In the genomic region with DNA sequence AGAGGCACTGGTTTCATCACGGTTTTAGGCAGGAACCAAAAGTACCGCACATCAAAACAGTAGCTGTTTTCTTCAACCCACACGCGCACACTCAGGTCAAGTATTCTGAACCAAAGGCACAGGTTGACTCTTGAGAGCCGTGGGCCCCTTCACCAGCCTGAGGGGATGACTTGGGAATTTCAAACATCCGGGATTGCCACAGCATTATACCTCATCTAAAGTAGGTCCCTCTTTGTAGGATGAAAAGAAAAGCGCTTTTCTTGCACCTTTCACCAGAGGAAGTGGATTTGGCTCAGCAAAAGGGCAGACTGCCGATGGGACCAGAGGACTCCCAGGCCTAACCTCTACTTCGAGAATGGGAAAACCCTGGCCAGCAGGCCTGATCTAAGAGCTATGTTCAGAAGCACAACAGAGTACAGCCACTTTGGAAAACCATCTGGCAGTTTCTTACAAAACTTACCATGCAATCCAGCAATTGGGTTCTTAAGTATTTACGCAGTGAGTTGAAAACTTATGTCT, we compare ENCODE assay signal across 2 cellular contexts.
A peak's percentile ranks its signal among the peaks of the same experiment; 100 is the strongest.
TF ChIP-seq lines count a peak whose summit lies in the region.

No MANE protein-coding gene starts in this region.

TF ChIP-seq in GM23338, 12 proteins besides CTCF, POLR2A, EP300 and RAD21 (continues in another document):
- TF ChIP-seq STAT1 (IDR thresholded peaks at IDR 0.05; ENCODE audit: unreplicated experiment) (no peak), EZH2 (IDR thresholded peaks at IDR 0.05; ENCODE audit: low read depth, unreplicated experiment) (no peak), JUNB (IDR thresholded peaks at IDR 0.05; ENCODE audit: unreplicated experiment) (no peak), POLR2AphosphoS5 (IDR thresholded peaks at IDR 0.05; ENCODE audit: low read depth) (no peak), ZNF331 (CRISPR knock-in tag; IDR thresholded peaks at IDR 0.05; ENCODE audit: low read depth) (no peak), NANOG (IDR thresholded peaks at IDR 0.05; ENCODE audit: borderline replicate concordance) (no peak), EZH2phosphoT487 (IDR thresholded peaks at IDR 0.05; ENCODE audit: unreplicated experiment) (no peak), ZNF114 (CRISPR knock-in tag; IDR thresholded peaks at IDR 0.05) (no peak), CREB1 (CRISPR knock-in tag; IDR thresholded peaks at IDR 0.05; ENCODE audit: low read depth) (no peak)
- TF ChIP-seq, protein P1, sequence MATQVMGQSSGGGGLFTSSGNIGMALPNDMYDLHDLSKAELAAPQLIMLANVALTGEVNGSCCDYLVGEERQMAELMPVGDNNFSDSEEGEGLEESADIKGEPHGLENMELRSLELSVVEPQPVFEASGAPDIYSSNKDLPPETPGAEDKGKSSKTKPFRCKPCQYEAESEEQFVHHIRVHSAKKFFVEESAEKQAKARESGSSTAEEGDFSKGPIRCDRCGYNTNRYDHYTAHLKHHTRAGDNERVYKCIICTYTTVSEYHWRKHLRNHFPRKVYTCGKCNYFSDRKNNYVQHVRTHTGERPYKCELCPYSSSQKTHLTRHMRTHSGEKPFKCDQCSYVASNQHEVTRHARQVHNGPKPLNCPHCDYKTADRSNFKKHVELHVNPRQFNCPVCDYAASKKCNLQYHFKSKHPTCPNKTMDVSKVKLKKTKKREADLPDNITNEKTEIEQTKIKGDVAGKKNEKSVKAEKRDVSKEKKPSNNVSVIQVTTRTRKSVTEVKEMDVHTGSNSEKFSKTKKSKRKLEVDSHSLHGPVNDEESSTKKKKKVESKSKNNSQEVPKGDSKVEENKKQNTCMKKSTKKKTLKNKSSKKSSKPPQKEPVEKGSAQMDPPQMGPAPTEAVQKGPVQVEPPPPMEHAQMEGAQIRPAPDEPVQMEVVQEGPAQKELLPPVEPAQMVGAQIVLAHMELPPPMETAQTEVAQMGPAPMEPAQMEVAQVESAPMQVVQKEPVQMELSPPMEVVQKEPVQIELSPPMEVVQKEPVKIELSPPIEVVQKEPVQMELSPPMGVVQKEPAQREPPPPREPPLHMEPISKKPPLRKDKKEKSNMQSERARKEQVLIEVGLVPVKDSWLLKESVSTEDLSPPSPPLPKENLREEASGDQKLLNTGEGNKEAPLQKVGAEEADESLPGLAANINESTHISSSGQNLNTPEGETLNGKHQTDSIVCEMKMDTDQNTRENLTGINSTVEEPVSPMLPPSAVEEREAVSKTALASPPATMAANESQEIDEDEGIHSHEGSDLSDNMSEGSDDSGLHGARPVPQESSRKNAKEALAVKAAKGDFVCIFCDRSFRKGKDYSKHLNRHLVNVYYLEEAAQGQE (IDR thresholded peaks at IDR 0.05; ENCODE audit: unreplicated experiment) = no peak
- TF ChIP-seq, protein P2, sequence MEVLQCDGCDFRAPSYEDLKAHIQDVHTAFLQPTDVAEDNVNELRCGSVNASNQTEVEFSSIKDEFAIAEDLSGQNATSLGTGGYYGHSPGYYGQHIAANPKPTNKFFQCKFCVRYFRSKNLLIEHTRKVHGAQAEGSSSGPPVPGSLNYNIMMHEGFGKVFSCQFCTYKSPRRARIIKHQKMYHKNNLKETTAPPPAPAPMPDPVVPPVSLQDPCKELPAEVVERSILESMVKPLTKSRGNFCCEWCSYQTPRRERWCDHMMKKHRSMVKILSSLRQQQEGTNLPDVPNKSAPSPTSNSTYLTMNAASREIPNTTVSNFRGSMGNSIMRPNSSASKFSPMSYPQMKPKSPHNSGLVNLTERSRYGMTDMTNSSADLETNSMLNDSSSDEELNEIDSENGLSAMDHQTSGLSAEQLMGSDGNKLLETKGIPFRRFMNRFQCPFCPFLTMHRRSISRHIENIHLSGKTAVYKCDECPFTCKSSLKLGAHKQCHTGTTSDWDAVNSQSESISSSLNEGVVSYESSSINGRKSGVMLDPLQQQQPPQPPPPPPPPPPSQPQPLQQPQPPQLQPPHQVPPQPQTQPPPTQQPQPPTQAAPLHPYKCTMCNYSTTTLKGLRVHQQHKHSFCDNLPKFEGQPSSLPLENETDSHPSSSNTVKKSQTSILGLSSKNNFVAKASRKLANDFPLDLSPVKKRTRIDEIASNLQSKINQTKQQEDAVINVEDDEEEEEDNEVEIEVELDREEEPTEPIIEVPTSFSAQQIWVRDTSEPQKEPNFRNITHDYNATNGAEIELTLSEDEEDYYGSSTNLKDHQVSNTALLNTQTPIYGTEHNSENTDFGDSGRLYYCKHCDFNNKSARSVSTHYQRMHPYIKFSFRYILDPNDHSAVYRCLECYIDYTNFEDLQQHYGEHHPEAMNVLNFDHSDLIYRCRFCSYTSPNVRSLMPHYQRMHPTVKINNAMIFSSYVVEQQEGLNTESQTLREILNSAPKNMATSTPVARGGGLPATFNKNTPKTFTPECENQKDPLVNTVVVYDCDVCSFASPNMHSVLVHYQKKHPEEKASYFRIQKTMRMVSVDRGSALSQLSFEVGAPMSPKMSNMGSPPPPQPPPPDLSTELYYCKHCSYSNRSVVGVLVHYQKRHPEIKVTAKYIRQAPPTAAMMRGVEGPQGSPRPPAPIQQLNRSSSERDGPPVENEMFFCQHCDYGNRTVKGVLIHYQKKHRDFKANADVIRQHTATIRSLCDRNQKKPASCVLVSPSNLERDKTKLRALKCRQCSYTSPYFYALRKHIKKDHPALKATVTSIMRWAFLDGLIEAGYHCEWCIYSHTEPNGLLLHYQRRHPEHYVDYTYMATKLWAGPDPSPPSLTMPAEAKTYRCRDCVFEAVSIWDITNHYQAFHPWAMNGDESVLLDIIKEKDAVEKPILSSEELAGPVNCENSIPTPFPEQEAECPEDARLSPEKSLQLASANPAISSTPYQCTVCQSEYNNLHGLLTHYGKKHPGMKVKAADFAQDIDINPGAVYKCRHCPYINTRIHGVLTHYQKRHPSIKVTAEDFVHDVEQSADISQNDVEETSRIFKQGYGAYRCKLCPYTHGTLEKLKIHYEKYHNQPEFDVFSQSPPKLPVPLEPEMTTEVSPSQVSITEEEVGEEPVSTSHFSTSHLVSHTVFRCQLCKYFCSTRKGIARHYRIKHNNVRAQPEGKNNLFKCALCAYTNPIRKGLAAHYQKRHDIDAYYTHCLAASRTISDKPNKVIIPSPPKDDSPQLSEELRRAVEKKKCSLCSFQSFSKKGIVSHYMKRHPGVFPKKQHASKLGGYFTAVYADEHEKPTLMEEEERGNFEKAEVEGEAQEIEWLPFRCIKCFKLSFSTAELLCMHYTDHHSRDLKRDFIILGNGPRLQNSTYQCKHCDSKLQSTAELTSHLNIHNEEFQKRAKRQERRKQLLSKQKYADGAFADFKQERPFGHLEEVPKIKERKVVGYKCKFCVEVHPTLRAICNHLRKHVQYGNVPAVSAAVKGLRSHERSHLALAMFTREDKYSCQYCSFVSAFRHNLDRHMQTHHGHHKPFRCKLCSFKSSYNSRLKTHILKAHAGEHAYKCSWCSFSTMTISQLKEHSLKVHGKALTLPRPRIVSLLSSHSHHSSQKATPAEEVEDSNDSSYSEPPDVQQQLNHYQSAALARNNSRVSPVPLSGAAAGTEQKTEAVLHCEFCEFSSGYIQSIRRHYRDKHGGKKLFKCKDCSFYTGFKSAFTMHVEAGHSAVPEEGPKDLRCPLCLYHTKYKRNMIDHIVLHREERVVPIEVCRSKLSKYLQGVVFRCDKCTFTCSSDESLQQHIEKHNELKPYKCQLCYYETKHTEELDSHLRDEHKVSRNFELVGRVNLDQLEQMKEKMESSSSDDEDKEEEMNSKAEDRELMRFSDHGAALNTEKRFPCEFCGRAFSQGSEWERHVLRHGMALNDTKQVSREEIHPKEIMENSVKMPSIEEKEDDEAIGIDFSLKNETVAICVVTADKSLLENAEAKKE (CRISPR knock-in tag; IDR thresholded peaks at IDR 0.05) = no peak

TF ChIP-seq in K562, 482 proteins besides CTCF, POLR2A, EP300 and RAD21 (continues in another document):
- TF ChIP-seq PTRF (tag; IDR thresholded peaks at IDR 0.05) (no peak), TEAD4 (IDR thresholded peaks at IDR 0.05; ENCODE audit: low read length) (peak; percentile 49), TEAD4 (CRISPR knock-in tag; IDR thresholded peaks at IDR 0.05; ENCODE audit: borderline replicate concordance) (no peak), CBX1 (IDR thresholded peaks at IDR 0.05; ENCODE audit: low read depth) (peak; percentile 70), POLR2H (tag; IDR thresholded peaks at IDR 0.05; ENCODE audit: low read depth) (peak; percentile 51; the same call in 1 of the 2 replicates), TBP (optimal IDR thresholded peaks at IDR 0.05; ENCODE audit: low read depth, low read length) (peak; percentile 89), HMGN3 (IDR thresholded peaks at IDR 0.05; ENCODE audit: borderline replicate concordance, extremely low read depth, insufficient read length, low read depth, low read length) (no peak), MED1 (CRISPR knock-in tag; IDR thresholded peaks at IDR 0.05; ENCODE audit: borderline replicate concordance) (no peak), POLR2B (IDR thresholded peaks at IDR 0.05; ENCODE audit: low read depth, partially characterized antibody) (peak; percentile 30), ZC3H8 (IDR thresholded peaks at IDR 0.05) (peak; percentile 86; the same call in 1 of the 2 replicates), GTF2A2 (tag; IDR thresholded peaks at IDR 0.05) (0 out of 2 replicates have a peak, but pooled peaks have one; percentile 71), ZNF41 (CRISPR knock-in tag; conservative IDR thresholded peaks at IDR 0.05) (no peak), ZNF316 (IDR thresholded peaks at IDR 0.05) (0 out of 2 replicates have a peak, but pooled peaks have one; percentile 27), SPI1 (IDR thresholded peaks at IDR 0.05; ENCODE audit: borderline replicate concordance, low read depth, low read length) (0 out of 2 replicates have a peak, but pooled peaks have one; percentile 7), CEBPG (CRISPR knock-in tag; IDR thresholded peaks at IDR 0.05) (no peak), CEBPG (tag; conservative IDR thresholded peaks at IDR 0.05 in 1 of 2, IDR thresholded peaks at IDR 0.05 in 1 of 2) (no peak), NFE2 (IDR thresholded peaks at IDR 0.05; ENCODE audit: low read depth) (peak; percentile 38), RBFOX2 (IDR thresholded peaks at IDR 0.05; ENCODE audit: low read depth, low read length) (peak; percentile 67), PML (IDR thresholded peaks at IDR 0.05; ENCODE audit: low read length) (peak; percentile 93), ZBED1 (IDR thresholded peaks at IDR 0.05) (peak; percentile 85; the same call in 1 of the 2 replicates), KDM5B (IDR thresholded peaks at IDR 0.05; ENCODE audit: insufficient replicate concordance, low read depth, low read length) (no peak), KDM4B (IDR thresholded peaks at IDR 0.05; ENCODE audit: borderline replicate concordance in 2 of 2, low read depth in 1 of 2) (peak in 1 of 2 experiments; percentile 76; a peak in 2 of 4 replicates), RNF2 (IDR thresholded peaks at IDR 0.05) (peak; percentile 45; the same call in 1 of the 2 replicates), SMAD1 (IDR thresholded peaks at IDR 0.05; ENCODE audit: low read depth, low read length, partially characterized antibody) (peak; percentile 56), SNAPC5 (CRISPR knock-in tag; IDR thresholded peaks at IDR 0.05) (peak; percentile 69), SUPT5H (IDR thresholded peaks at IDR 0.05) (peak; percentile 32; the same call in 1 of the 2 replicates)
- TF ChIP-seq, protein P3, sequence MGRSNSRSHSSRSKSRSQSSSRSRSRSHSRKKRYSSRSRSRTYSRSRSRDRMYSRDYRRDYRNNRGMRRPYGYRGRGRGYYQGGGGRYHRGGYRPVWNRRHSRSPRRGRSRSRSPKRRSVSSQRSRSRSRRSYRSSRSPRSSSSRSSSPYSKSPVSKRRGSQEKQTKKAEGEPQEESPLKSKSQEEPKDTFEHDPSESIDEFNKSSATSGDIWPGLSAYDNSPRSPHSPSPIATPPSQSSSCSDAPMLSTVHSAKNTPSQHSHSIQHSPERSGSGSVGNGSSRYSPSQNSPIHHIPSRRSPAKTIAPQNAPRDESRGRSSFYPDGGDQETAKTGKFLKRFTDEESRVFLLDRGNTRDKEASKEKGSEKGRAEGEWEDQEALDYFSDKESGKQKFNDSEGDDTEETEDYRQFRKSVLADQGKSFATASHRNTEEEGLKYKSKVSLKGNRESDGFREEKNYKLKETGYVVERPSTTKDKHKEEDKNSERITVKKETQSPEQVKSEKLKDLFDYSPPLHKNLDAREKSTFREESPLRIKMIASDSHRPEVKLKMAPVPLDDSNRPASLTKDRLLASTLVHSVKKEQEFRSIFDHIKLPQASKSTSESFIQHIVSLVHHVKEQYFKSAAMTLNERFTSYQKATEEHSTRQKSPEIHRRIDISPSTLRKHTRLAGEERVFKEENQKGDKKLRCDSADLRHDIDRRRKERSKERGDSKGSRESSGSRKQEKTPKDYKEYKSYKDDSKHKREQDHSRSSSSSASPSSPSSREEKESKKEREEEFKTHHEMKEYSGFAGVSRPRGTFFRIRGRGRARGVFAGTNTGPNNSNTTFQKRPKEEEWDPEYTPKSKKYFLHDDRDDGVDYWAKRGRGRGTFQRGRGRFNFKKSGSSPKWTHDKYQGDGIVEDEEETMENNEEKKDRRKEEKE (IDR thresholded peaks at IDR 0.05; ENCODE audit: borderline replicate concordance in 1 of 2, control insufficient read depth in 1 of 2, low read depth in 2 of 2, low read length in 1 of 2) = no peak
- TF ChIP-seq, protein P4, sequence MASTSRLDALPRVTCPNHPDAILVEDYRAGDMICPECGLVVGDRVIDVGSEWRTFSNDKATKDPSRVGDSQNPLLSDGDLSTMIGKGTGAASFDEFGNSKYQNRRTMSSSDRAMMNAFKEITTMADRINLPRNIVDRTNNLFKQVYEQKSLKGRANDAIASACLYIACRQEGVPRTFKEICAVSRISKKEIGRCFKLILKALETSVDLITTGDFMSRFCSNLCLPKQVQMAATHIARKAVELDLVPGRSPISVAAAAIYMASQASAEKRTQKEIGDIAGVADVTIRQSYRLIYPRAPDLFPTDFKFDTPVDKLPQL (IDR thresholded peaks at IDR 0.05; ENCODE audit: extremely low read depth, insufficient read length) = peak; percentile 61
- TF ChIP-seq, protein P5, sequence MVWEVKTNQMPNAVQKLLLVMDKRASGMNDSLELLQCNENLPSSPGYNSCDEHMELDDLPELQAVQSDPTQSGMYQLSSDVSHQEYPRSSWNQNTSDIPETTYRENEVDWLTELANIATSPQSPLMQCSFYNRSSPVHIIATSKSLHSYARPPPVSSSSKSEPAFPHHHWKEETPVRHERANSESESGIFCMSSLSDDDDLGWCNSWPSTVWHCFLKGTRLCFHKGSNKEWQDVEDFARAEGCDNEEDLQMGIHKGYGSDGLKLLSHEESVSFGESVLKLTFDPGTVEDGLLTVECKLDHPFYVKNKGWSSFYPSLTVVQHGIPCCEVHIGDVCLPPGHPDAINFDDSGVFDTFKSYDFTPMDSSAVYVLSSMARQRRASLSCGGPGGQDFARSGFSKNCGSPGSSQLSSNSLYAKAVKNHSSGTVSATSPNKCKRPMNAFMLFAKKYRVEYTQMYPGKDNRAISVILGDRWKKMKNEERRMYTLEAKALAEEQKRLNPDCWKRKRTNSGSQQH (CRISPR knock-in tag; IDR thresholded peaks at IDR 0.05) = peak; percentile 70; the same call in 1 of the 2 replicates
